Comparison of ENCODE assay signal across 7 cellular contexts in genomic region chr22:27605390-27605789, GRCh38.
"Had no signal": no experiment of that assay in that cellular context is flagged by ENCODE, and none has a peak within 500 bp of the region (broad histone marks: within the 10 kb centered on the region; RNA-seq: fewer than 3 reads in every experiment).

No MANE protein-coding gene starts in this region.

- ATAC-seq: HCT116 had no signal

- H3K9ac ChIP-seq: GM23248 had no signal

- H3K36me3 ChIP-seq: HAP-1 had no signal

- H3K36me3 Mint-ChIP-seq: IgD-negative memory B cell had no signal

- H3K4me1 Mint-ChIP-seq: IgD-negative memory B cell had no signal

- H2AFZ ChIP-seq: GM23248 had no signal

- DNase-seq: GM23248, GOT3, H7 had no signal

- H3K9me3 ChIP-seq: HAP-1 had no signal

- H3K27ac Mint-ChIP-seq: IgD-negative memory B cell had no signal

- H3K4me3 Mint-ChIP-seq: IgD-negative memory B cell had no signal

- H3K27ac ChIP-seq: GM23248 had no signal

- FAIRE-seq: HTR-8/SVneo had no signal

- H3K4me3 ChIP-seq: GM23248, HAP-1 had no signal
